ENCODE assay signal across 8 cellular contexts in the genomic region with DNA sequence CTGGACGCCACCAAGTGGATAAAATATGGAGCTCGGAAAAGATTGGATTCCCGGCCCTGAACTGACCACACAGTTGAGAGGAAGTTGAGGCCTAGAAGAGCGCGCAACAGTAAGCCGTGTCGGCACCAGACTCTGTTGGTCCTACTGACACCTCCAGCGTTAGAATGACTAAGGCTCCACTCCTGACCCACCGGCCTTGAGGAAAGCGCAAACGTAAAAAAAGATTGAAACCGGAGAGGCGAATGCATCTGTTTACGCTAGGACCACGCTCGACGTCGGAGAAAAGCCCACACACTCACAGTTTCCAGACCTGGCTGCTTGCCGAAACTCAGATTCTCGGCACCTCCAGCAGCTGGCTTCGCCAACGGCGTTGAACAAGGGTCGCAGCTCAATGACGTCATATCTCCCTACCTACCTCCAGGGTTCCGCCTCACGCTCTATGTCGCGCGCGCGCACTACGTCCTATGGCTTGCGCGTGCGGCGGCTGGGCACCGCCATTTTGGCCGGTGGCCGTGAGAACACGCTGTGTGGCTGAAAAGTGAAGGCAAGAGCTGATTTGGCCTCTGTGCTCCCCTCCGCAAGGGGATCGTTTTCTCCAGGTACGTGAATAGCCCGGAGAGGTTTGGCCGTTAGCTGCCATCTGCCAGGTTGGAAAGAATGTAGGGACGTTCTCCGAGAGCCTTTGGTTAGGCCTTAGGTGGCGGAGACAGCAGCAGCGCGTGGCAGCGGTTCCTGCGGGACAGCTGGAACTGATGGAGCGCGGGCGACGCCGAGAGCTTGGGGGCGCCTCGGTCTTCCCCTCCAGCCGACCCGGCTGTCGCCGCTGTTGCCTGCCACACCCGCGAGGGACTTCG. TPM values are rescaled to one million over a fixed set of nuclear protein-coding genes. Genes with fewer than 3 reads are reported as not detected.
A peak's percentile ranks its signal among the peaks of the same experiment; 100 is the strongest.
DNase-seq lines count a peak whose midpoint lies in the region; TF ChIP-seq lines count a peak whose summit lies in the region.

A gene (plus strand): TSS at position 491 of the 854 bp plus-strand sequence. CDS start 6,102 bp downstream, outside the sequence.
A gene with protein sequence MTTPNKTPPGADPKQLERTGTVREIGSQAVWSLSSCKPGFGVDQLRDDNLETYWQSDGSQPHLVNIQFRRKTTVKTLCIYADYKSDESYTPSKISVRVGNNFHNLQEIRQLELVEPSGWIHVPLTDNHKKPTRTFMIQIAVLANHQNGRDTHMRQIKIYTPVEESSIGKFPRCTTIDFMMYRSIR (minus strand): TSS at position 376 of the 854 bp plus-strand sequence. CDS start 2,097 bp downstream, outside the sequence.

- H3K4me1 ChIP-seq in MM.1S (ENCODE audit: low read length) (peaks cover 7% of the 10 kb centered on the region; the same call in 1 of the 2 replicates), stomach (peaks cover 22 to 62% (median 44%) of the 10 kb centered on the region in 4 donors)

- TF ChIP-seq CTCF in MM.1S (IDR thresholded peaks at IDR 0.05; ENCODE audit: low read length) (no peak), neural cell (IDR thresholded peaks at IDR 0.05; ENCODE audit: poor library complexity, severe bottlenecking) (peak; percentile 38), stomach (IDR thresholded peaks at IDR 0.05) (no peak)

- H3K9me3 ChIP-seq in MM.1S (replicated peaks; ENCODE audit: insufficient read depth, low read length) (no peaks in the 10 kb centered on the region), neural cell (ENCODE audit: low read length) (no peaks in the 10 kb centered on the region), stomach (peaks cover 0 to 9% (median 4%) of the 10 kb centered on the region in 4 donors)

- WGBS in stomach, 5 donors, result 0 to 1% (median 0%) methylated on average over 49 to 67 of the region's 67 CpGs

- H3K9ac ChIP-seq in MM.1S (ENCODE audit: low read length) (peak within 1 kb of the TSS; percentile 85), neural cell (ENCODE audit: low read length) (peak within 1 kb of the TSS; percentile 83)

- H3K27ac ChIP-seq in MM.1S (ENCODE audit: low read length) (peak within 1 kb of the TSS; percentile 86), neural cell (ENCODE audit: low read length) (peak within 1 kb of the TSS; percentile 88), stomach (peak within 1 kb of the TSS; percentile 87 to 92 (median 91))

- TF ChIP-seq RAD21 in neural cell (conservative IDR thresholded peaks at IDR 0.05), result no peak

- H3K79me2 ChIP-seq in MM.1S (ENCODE audit: low read length) (peaks cover 95% of the 10 kb centered on the region), neural cell (replicated peaks; ENCODE audit: insufficient read depth, low read length) (peaks cover 68% of the 10 kb centered on the region)

- H3K36me3 ChIP-seq in MM.1S (replicated peaks; ENCODE audit: insufficient read depth, low read length) (peaks cover 10% of the 10 kb centered on the region; the same call in 1 of the 2 replicates), neural cell (ENCODE audit: insufficient read depth, low read length) (no peaks in the 10 kb centered on the region), stomach (peaks cover 6 to 29% (median 25%) of the 10 kb centered on the region in 4 donors)

- in situ Hi-C loops in G401 (cut with HindIII; ENCODE audit: low sequenced_read_pairs), result no loop called here

- peak within 1 kb of the TSS; percentile 87 for H2AFZ ChIP-seq in MM.1S (ENCODE audit: low read length)
- peak within 1 kb of the TSS; percentile 89 for H2AFZ ChIP-seq in neural cell (ENCODE audit: low read depth, low read length)

- H3K9me2 ChIP-seq in MM.1S (replicated peaks; ENCODE audit: insufficient read depth, low read length), result no peaks in the 10 kb centered on the region
- H3K9me2 ChIP-seq in neural cell (ENCODE audit: insufficient read depth, low read length), result no peaks in the 10 kb centered on the region

- peak; percentile 66 for TF ChIP-seq EP300 in neural cell (conservative IDR thresholded peaks at IDR 0.05; ENCODE audit: poor library complexity, severe bottlenecking)
- TF ChIP-seq EP300 in stomach (IDR thresholded peaks at IDR 0.05), result no peak

- intact Hi-C loops in stomach (cut with DNase I; ENCODE audit: low total_unique reads), result no loop called here

- no peak for TF ChIP-seq POLR2A in stomach (IDR thresholded peaks at IDR 0.05)

- H3K4me3 ChIP-seq in MM.1S (ENCODE audit: low read length) (peak within 1 kb of the TSS; percentile 90), neural cell (ENCODE audit: low read length) (peak within 1 kb of the TSS; percentile 87), stomach (peak within 1 kb of the TSS; percentile 61 to 90 (median 74))

- H3K4me2 ChIP-seq in MM.1S (ENCODE audit: low read depth, low read length), result peak within 1 kb of the TSS; percentile 90
- peak within 1 kb of the TSS; percentile 83 for H3K4me2 ChIP-seq in neural cell (ENCODE audit: low read length)

- H3F3A ChIP-seq in MM.1S (ENCODE audit: insufficient read depth, low read length) (peaks cover 8% of the 10 kb centered on the region), neural cell (ENCODE audit: insufficient read depth, low read length, poor library complexity, severe bottlenecking) (peaks cover 6% of the 10 kb centered on the region)

- peak; percentile 94 for DNase-seq in G401 (ENCODE audit: low spot score)
- DNase-seq in HCEC 1CT, result peak; percentile 95
- peak; percentile 99 for DNase-seq in MM.1S
- peak; percentile 66 for DNase-seq in SIG-M5 (lab: John Stamatoyannopoulos, UW)
- DNase-seq in activated gamma-delta T cell (lab: John Stamatoyannopoulos, UW), result peak; percentile 84
- DNase-seq in fibroblast of the conjunctiva (ENCODE audit: low read depth), result peak; percentile 96
- DNase-seq in stomach, result peak; percentile 97

- H3K27me3 ChIP-seq in MM.1S (replicated peaks; ENCODE audit: insufficient read depth, low read length) (no peaks in the 10 kb centered on the region), neural cell (ENCODE audit: insufficient read depth, low read depth, low read length) (no peaks in the 10 kb centered on the region), stomach (no peaks in the 10 kb centered on the region)

- H4K20me1 ChIP-seq in MM.1S (ENCODE audit: insufficient read depth, low read length) (peaks cover 10% of the 10 kb centered on the region; the same call in 1 of the 2 replicates), neural cell (ENCODE audit: insufficient read depth) (no peaks in the 10 kb centered on the region)

TF ChIP-seq in neural cell, 6 proteins besides CTCF, POLR2A, EP300 and RAD21:
- TF ChIP-seq SMC3 (conservative IDR thresholded peaks at IDR 0.05; ENCODE audit: poor library complexity) (peak; percentile 51), POLR2AphosphoS5 (IDR thresholded peaks at IDR 0.05) (peak; percentile 88), MXI1 (conservative IDR thresholded peaks at IDR 0.05; ENCODE audit: poor library complexity, severe bottlenecking) (peak; percentile 100), EZH2 (IDR thresholded peaks at IDR 0.05; ENCODE audit: borderline replicate concordance, insufficient read depth, low read length, poor library complexity, severe bottlenecking) (no peak), TAF1 (IDR thresholded peaks at IDR 0.05; ENCODE audit: low read depth) (peak; percentile 73)
- TF ChIP-seq, protein P1, sequence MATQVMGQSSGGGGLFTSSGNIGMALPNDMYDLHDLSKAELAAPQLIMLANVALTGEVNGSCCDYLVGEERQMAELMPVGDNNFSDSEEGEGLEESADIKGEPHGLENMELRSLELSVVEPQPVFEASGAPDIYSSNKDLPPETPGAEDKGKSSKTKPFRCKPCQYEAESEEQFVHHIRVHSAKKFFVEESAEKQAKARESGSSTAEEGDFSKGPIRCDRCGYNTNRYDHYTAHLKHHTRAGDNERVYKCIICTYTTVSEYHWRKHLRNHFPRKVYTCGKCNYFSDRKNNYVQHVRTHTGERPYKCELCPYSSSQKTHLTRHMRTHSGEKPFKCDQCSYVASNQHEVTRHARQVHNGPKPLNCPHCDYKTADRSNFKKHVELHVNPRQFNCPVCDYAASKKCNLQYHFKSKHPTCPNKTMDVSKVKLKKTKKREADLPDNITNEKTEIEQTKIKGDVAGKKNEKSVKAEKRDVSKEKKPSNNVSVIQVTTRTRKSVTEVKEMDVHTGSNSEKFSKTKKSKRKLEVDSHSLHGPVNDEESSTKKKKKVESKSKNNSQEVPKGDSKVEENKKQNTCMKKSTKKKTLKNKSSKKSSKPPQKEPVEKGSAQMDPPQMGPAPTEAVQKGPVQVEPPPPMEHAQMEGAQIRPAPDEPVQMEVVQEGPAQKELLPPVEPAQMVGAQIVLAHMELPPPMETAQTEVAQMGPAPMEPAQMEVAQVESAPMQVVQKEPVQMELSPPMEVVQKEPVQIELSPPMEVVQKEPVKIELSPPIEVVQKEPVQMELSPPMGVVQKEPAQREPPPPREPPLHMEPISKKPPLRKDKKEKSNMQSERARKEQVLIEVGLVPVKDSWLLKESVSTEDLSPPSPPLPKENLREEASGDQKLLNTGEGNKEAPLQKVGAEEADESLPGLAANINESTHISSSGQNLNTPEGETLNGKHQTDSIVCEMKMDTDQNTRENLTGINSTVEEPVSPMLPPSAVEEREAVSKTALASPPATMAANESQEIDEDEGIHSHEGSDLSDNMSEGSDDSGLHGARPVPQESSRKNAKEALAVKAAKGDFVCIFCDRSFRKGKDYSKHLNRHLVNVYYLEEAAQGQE (IDR thresholded peaks at IDR 0.05; ENCODE audit: borderline replicate concordance), result no peak

RNA-seq across cellular contexts. Expression of the first gene that starts in this region (rescaled TPM):
- total RNA-seq in G401 (2014; rRNA removed; shearing (Covaris generic)), result 145 and 183 TPM in 2 replicates
- polyA plus RNA-seq in neural cell (90.6 and 96.9 TPM in 2 replicates), stomach (10 to 100 TPM; 16.9 to 21.5 (median 19.5) TPM)
- 120 and 126 TPM in 2 replicates for polyA minus RNA-seq in neural cell
- 100 to 1,000 TPM in 1 of 5 donors, 10 to 100 TPM in 4; 20.0 to 108 (median 74.6) TPM for total RNA-seq in stomach

RNA-seq across cellular contexts. Expression of the second gene that starts in this region (rescaled TPM):
- total RNA-seq in G401 (2014; rRNA removed; shearing (Covaris generic)), result 52.4 and 71.6 TPM in 2 replicates
- polyA plus RNA-seq in neural cell, result 35.3 and 37.7 TPM in 2 replicates
- polyA minus RNA-seq in neural cell, result 58.4 and 60.0 TPM in 2 replicates
- total RNA-seq in stomach, result 10 to 100 TPM in 2 of 5 donors, 1 to 10 TPM in 3; 2.6 to 42.0 (median 6.1) TPM
- polyA plus RNA-seq in stomach, result 10 to 100 TPM; 13.5 to 18.8 (median 14.5) TPM

Comparison
In these comparisons a context has a peak if more than half of its experiments do, and no peak if none do; other contexts are left out.
1. Peak in every context shown above with its lines: DNase-seq, H3K4me3 ChIP-seq and H3K27ac ChIP-seq.